In genomic region chr1:86913896-86914634, GRCh38 we compare ENCODE assay signal across 8 cellular contexts. TPM values are rescaled to one million over a fixed set of nuclear protein-coding genes. Genes with fewer than 3 reads are reported as not detected.
A peak's percentile ranks its signal among the peaks of the same experiment; 100 is the strongest.
DNase-seq lines count a peak whose midpoint lies in the region; ATAC-seq, FAIRE-seq and TF ChIP-seq lines count a peak whose summit lies in the region.

TSS of gene SELENOF (minus strand) at chr1:86914126. CDS start at chr1:86914111, 15 bp downstream.

- H3K4me1 ChIP-seq in iPS-20b (ENCODE audit: insufficient read depth, low read length), result peaks cover 8% of the 10 kb centered on the region

- DNase-seq in AG08395 (ENCODE audit: low spot score), result peak; percentile 98
- peak; percentile 100 for DNase-seq in NCI-H2227 (lab: John Stamatoyannopoulos, UW; ENCODE audit: unreplicated experiment)
- peak; percentile 99 for DNase-seq in WERI-Rb-1
- DNase-seq in bronchial epithelial cell (ENCODE audit: low read depth), result peak; percentile 100

- peaks cover 15% of the 10 kb centered on the region for H3K36me3 ChIP-seq in WERI-Rb-1
- peaks cover 2% of the 10 kb centered on the region for H3K36me3 ChIP-seq in bronchial epithelial cell (ENCODE audit: control insufficient read depth, insufficient read depth, low read length)
- peaks cover 21% of the 10 kb centered on the region for H3K36me3 ChIP-seq in iPS-20b (ENCODE audit: insufficient read depth, low read depth, low read length)

- peak within 1 kb of the TSS; percentile 94 for H3K27ac ChIP-seq in WERI-Rb-1
- H3K27ac ChIP-seq in iPS-20b (ENCODE audit: low read length), result peak within 1 kb of the TSS; percentile 94
- H3K27ac ChIP-seq in skin epidermis, result peak within 1 kb of the TSS; percentile 79 to 97 (median 93)

- peak within 1 kb of the TSS; percentile 97 for H3K4me3 ChIP-seq in WERI-Rb-1 (ENCODE audit: low read depth, low read length)
- peak within 1 kb of the TSS; percentile 94 for H3K4me3 ChIP-seq in bronchial epithelial cell (ENCODE audit: low read depth, low read length)
- H3K4me3 ChIP-seq in iPS-20b (ENCODE audit: low read length), result peak within 1 kb of the TSS; percentile 95
- H3K4me3 ChIP-seq in skin epidermis, result peak within 1 kb of the TSS; percentile 66 to 98 (median 94)

- TF ChIP-seq CTCF in WERI-Rb-1 (IDR thresholded peaks at IDR 0.05; ENCODE audit: low read depth, low read length), result no peak
- no peak for TF ChIP-seq CTCF in bronchial epithelial cell (IDR thresholded peaks at IDR 0.05; ENCODE audit: insufficient read depth, low read length, severe bottlenecking)

- peak; percentile 86 for FAIRE-seq in bronchial epithelial cell (lab: Jason Lieb, UNC)

- ATAC-seq in GM18909 (IDR thresholded peaks at IDR 0.05; ENCODE audit: poor library complexity, unreplicated experiment) (peak; percentile 84), HG03159 (IDR thresholded peaks at IDR 0.05; ENCODE audit: unreplicated experiment) (peak; percentile 83)

- H3K9ac ChIP-seq in iPS-20b (ENCODE audit: low read depth, low read length), result peak within 1 kb of the TSS; percentile 98

- H3K27me3 ChIP-seq in WERI-Rb-1 (ENCODE audit: insufficient read depth, low read depth, severe bottlenecking), result no peaks in the 10 kb centered on the region
- H3K27me3 ChIP-seq in bronchial epithelial cell (ENCODE audit: control insufficient read depth, insufficient read depth, low read length), result no peaks in the 10 kb centered on the region
- H3K27me3 ChIP-seq in iPS-20b (ENCODE audit: insufficient read depth, low read length), result no peaks in the 10 kb centered on the region

- H3K9me3 ChIP-seq in WERI-Rb-1 (ENCODE audit: severe bottlenecking) (no peaks in the 10 kb centered on the region), iPS-20b (ENCODE audit: insufficient read depth, low read depth, low read length) (no peaks in the 10 kb centered on the region)

RNA-seq across cellular contexts. Expression of gene SELENOF, which starts in this region (rescaled TPM):
- 131 and 162 TPM in 2 replicates for total RNA-seq in bronchial epithelial cell

Comparison
In these comparisons a context has a peak if more than half of its experiments do, and no peak if none do; other contexts are left out.
1. Peak in every context shown above with its lines: DNase-seq, ATAC-seq, H3K4me3 ChIP-seq and H3K27ac ChIP-seq.